Comparison of ENCODE assay signal across 8 cellular contexts in the genomic region with DNA sequence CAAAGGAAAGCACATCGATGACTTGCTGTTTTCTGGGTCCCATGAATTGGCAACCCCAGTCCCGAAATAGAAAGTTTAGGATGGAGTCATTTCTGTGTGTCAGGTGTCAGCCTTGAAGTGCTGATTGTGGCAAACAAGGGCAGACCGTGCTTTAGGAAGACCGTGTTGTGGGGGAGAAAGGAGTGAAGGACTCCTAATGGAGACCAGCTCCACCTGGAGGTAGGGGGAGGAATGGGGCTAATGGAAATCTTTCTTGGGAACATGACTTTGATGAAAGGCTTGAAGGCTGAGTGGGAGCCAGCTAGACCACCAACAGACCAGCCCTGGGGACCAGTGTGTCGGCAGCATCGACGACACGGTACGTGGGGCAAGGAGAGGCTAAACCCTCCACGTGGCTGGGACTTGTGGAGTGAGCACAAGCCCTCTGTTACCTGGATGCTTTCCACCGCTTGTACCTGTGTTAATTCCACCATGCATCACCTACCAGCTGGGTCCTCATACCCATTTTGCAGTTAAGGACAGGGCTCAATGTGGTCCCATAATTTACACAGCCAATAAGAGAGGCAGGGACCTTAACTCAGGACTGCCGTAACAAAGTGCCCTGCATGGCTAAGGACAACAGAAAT.
A peak's percentile ranks its signal among the peaks of the same experiment; 100 is the strongest.
DNase-seq lines count a peak whose midpoint lies in the region; ATAC-seq and TF ChIP-seq lines count a peak whose summit lies in the region.

No MANE protein-coding gene starts in this region.

- no peak overlapping the region for H2BK12ac ChIP-seq in neuronal stem cell (ENCODE audit: low read length)

- peak; percentile 45 for ATAC-seq in Right ventricle myocardium superior (ENCODE audit: poor library complexity)
- no peak for ATAC-seq in Right ventricle myocardium inferior
- peak; percentile 72 for ATAC-seq in upper lobe of right lung

- H3K4me3 ChIP-seq in hepatocyte (no peak overlapping the region), upper lobe of right lung (no peak overlapping the region), neuronal stem cell (ENCODE audit: low read length in 2 of 2) (no peak overlapping the region)

- H2AK5ac ChIP-seq in neuronal stem cell (ENCODE audit: low read depth, low read length), result no peak overlapping the region

- H3K36me3 ChIP-seq in hepatocyte (replicated peaks; ENCODE audit: insufficient read depth, low read depth), result no peaks in the 10 kb centered on the region
- H3K36me3 ChIP-seq in upper lobe of right lung, result peaks cover 13% of the 10 kb centered on the region
- peaks cover 22 to 61% of the 10 kb centered on the region in 2 donors for H3K36me3 ChIP-seq in neuronal stem cell (replicated peaks in 1 of 2; ENCODE audit: control insufficient read depth in 2 of 2, insufficient read depth in 2 of 2, low read length in 2 of 2)

- no peak overlapping the region for H3K18ac ChIP-seq in neuronal stem cell (ENCODE audit: low read length)

- no peak overlapping the region for H2BK120ac ChIP-seq in neuronal stem cell (ENCODE audit: low read depth, low read length)

- H3K27me3 ChIP-seq in hepatocyte (no peaks in the 10 kb centered on the region), upper lobe of right lung (no peaks in the 10 kb centered on the region), neuronal stem cell (ENCODE audit: control insufficient read depth in 3 of 3, insufficient read depth in 3 of 3, low read depth in 1 of 3, low read length in 3 of 3) (no peaks in the 10 kb centered on the region)

- H4K8ac ChIP-seq in neuronal stem cell (ENCODE audit: low read depth, low read length), result no peak overlapping the region

- DNase-seq in Right ventricle myocardium superior (no peak), Right ventricle myocardium inferior (ENCODE audit: missing footprints) (no peak), SK-MEL-5 (ENCODE audit: low read depth, low spot score) (peak; percentile 73), hepatocyte (ENCODE audit: low spot score) (peak; percentile 61), upper lobe of right lung (peak; percentile 62), DMS153 treated with DMSO at 0.1 percent for 48 hours (lab: John Stamatoyannopoulos, UW; ENCODE audit: unreplicated experiment) (no peak), neuronal stem cell (ENCODE audit: low spot score) (no peak), AG20443 (ENCODE audit: low spot score) (no peak)

- H3K79me2 ChIP-seq in hepatocyte, result peaks cover 6% of the 10 kb centered on the region

- H4K20me1 ChIP-seq in hepatocyte (ENCODE audit: insufficient read depth, poor library complexity, severe bottlenecking), result no peaks in the 10 kb centered on the region

- H3K14ac ChIP-seq in neuronal stem cell (ENCODE audit: low read length), result no peak overlapping the region

- H3K4me1 ChIP-seq in hepatocyte (ENCODE audit: insufficient read depth) (no peaks in the 10 kb centered on the region), upper lobe of right lung (peaks cover 10% of the 10 kb centered on the region), neuronal stem cell (ENCODE audit: control insufficient read depth in 2 of 2, insufficient read depth in 1 of 2, low read depth in 1 of 2, low read length in 2 of 2) (peaks cover 0 to 18% of the 10 kb centered on the region in 2 donors)

- no peaks in the 10 kb centered on the region for H3K9me3 ChIP-seq in hepatocyte (ENCODE audit: low read depth)
- no peaks in the 10 kb centered on the region for H3K9me3 ChIP-seq in upper lobe of right lung
- peaks cover 0 to 7% of the 10 kb centered on the region in 2 donors for H3K9me3 ChIP-seq in neuronal stem cell (replicated peaks in 1 of 2; ENCODE audit: control insufficient read depth in 2 of 2, insufficient read depth in 1 of 2, low read depth in 1 of 2, low read length in 2 of 2)

- no peak overlapping the region for H3K9ac ChIP-seq in neuronal stem cell (ENCODE audit: low read depth, low read length, poor library complexity)

- no peak overlapping the region for H2BK5ac ChIP-seq in neuronal stem cell (ENCODE audit: low read length)

- no peak overlapping the region for H2AFZ ChIP-seq in hepatocyte
- H2AFZ ChIP-seq in neuronal stem cell (ENCODE audit: low read length), result no peak overlapping the region

- H3K27ac ChIP-seq in hepatocyte (no peak overlapping the region), upper lobe of right lung (no peak overlapping the region), neuronal stem cell (replicated peaks; ENCODE audit: low read length) (no peak overlapping the region)

- no peak overlapping the region for H3K4me2 ChIP-seq in hepatocyte
- H3K4me2 ChIP-seq in neuronal stem cell (ENCODE audit: insufficient read depth, low read length, poor library complexity, severe bottlenecking), result no peak overlapping the region

- no peak overlapping the region for H4K91ac ChIP-seq in neuronal stem cell (ENCODE audit: low read depth, low read length, poor library complexity)

- TF ChIP-seq CTCF in hepatocyte (IDR thresholded peaks at IDR 0.05; ENCODE audit: poor library complexity) (peak; percentile 47), upper lobe of right lung (IDR thresholded peaks at IDR 0.05) (peak; percentile 59)

- no peak overlapping the region for H2BK15ac ChIP-seq in neuronal stem cell (ENCODE audit: low read length)

- H3K4ac ChIP-seq in neuronal stem cell (ENCODE audit: low read length), result no peak overlapping the region

- in situ Hi-C loops in SK-MEL-5 (cut with HindIII; ENCODE audit: low pct_unique_long_range_greater_than_20kb, low sequenced_read_pairs), result no loop called here

- H3K23ac ChIP-seq in neuronal stem cell (ENCODE audit: low read depth, low read length, poor library complexity), result no peak overlapping the region

- peaks cover 8% of the 10 kb centered on the region for H3K79me1 ChIP-seq in neuronal stem cell (ENCODE audit: low read depth, low read length)

- 88% methylated on average over 12 of the region's 12 CpGs for WGBS in hepatocyte (ENCODE audit: low lambda C conversion rate, missing lambda C conversion rate)
- no CpG with 5 or more reads among the region's 12 CpGs for WGBS in neuronal stem cell (ENCODE audit: extremely low coverage in 2 of 2, insufficient read length in 2 of 2, insufficient replicate concordance in 1 of 2), 2 donors

- intact Hi-C loops in Right ventricle myocardium superior (cut with DNase I) (no loop called here), Right ventricle myocardium inferior (cut with DNase I) (loop anchor here (5.0 kb wide), 1 partner anchor 174 kb away; no protein-coding TSS in a partner anchor), upper lobe of right lung (cut with DNase I) (no loop called here)

- no peaks in the 10 kb centered on the region for H3K9me2 ChIP-seq in hepatocyte (replicated peaks; ENCODE audit: insufficient read depth)

Comparison
In these comparisons a context has a peak if more than half of its experiments do, and no peak if none do; other contexts are left out.
1. DNase-seq: peak in SK-MEL-5 (single experiment), hepatocyte (single experiment) and upper lobe of right lung (single experiment); none in Right ventricle myocardium superior (single experiment), Right ventricle myocardium inferior (single experiment), DMS153 treated with DMSO at 0.1 percent for 48 hours (single experiment), neuronal stem cell (single experiment) and AG20443 (single experiment).